8 cellular contexts compared by ENCODE assay signal in genomic region chr14:78959674-78960264, GRCh38.
A peak's percentile ranks its signal among the peaks of the same experiment; 100 is the strongest.
DNase-seq lines count a peak whose midpoint lies in the region; ATAC-seq and TF ChIP-seq lines count a peak whose summit lies in the region.

No MANE protein-coding gene starts in this region.

- no peak overlapping the region for H3K4me3 Mint-ChIP-seq in activated B cell treated with CpG ODN at 0.5 μM for 24 hours

- no peak overlapping the region for H3K9ac ChIP-seq in colonic mucosa (ENCODE audit: low read depth in 2 of 2, low read length in 2 of 2)

- H3K36me3 ChIP-seq in colonic mucosa, result no peaks in the 10 kb centered on the region
- no peaks in the 10 kb centered on the region for H3K36me3 ChIP-seq in left lung

- TF ChIP-seq CTCF in 22Rv1 (IDR thresholded peaks at IDR 0.05) (peak; percentile 92), GM12875 (IDR thresholded peaks at IDR 0.05; ENCODE audit: borderline replicate concordance, insufficient read depth, low read depth, low read length) (peak; percentile 81), activated B cell treated with CpG ODN at 0.5 μM for 24 hours (IDR thresholded peaks at IDR 0.05) (peak; percentile 32), colonic mucosa (IDR thresholded peaks at IDR 0.05) (peak; percentile 77), left lung (IDR thresholded peaks at IDR 0.05) (peak; percentile 82 to 84)

- H3K9me3 ChIP-seq in colonic mucosa (no peaks in the 10 kb centered on the region), left lung (no peaks in the 10 kb centered on the region)

- intact Hi-C loops in activated B cell treated with CpG ODN at 0.5 μM for 24 hours (cut with micrococcal nuclease) (loop anchor here (2.0 kb wide), 1 partner anchor 1891 kb away; no protein-coding TSS in a partner anchor), colonic mucosa (cut with DNase I) (no loop called here), left lung (cut with DNase I) (no loop called here)

- H3K4me1 ChIP-seq in colonic mucosa, result no peaks in the 10 kb centered on the region
- H3K4me1 ChIP-seq in left lung, result no peaks in the 10 kb centered on the region

- CTCF ChIA-PET in activated B cell treated with CpG ODN at 0.5 μM for 24 hours (lab: Charles Lee), result interaction anchor here (0.8 to 2.5 kb wide), 6 partner anchors 8 to 48 kb away, joined by 3 to 15 read pairs (median 6); no protein-coding TSS in a partner anchor

- H3K27ac Mint-ChIP-seq in activated B cell treated with CpG ODN at 0.5 μM for 24 hours, result no peak overlapping the region

- H3K4me3 ChIP-seq in GM12875 (ENCODE audit: low read depth, low read length) (no peak overlapping the region), colonic mucosa (no peak overlapping the region), left lung (no peak overlapping the region)

- H3K9me3 Mint-ChIP-seq in activated B cell treated with CpG ODN at 0.5 μM for 24 hours, result no peaks in the 10 kb centered on the region

- H3K27ac ChIP-seq in 22Rv1, result no peak overlapping the region
- H3K27ac ChIP-seq in colonic mucosa, result no peak overlapping the region
- no peak overlapping the region for H3K27ac ChIP-seq in left lung

- ATAC-seq in HG02981 (IDR thresholded peaks at IDR 0.05; ENCODE audit: unreplicated experiment) (peak; percentile 90), activated B cell treated with CpG ODN at 0.5 μM for 24 hours (ENCODE audit: low read depth) (no peak), left lung (peak; percentile 93)

- H3K4me1 Mint-ChIP-seq in activated B cell treated with CpG ODN at 0.5 μM for 24 hours, result peaks cover 2% of the 10 kb centered on the region

- DNase-seq in NCI-H2171 (lab: John Stamatoyannopoulos, UW) (peak; percentile 78), activated B cell treated with CpG ODN at 0.5 μM for 24 hours (no peak), colonic mucosa (peak; percentile 68), left lung (peak in 1 of 2 donors; percentile 54)
- DNase-seq in stimulated activated CD4-positive, alpha-beta T cell treated with anti-CD3 and anti-CD28 coated beads, Interleukin-4, amount 100 ng/mL, for 48 hours (ENCODE audit: low read depth in 2 of 2), result peak; percentile 32 to 38

- POLR2A ChIA-PET in activated B cell treated with CpG ODN at 0.5 μM for 24 hours (lab: Charles Lee), result no interaction called here

- H3K36me3 Mint-ChIP-seq in activated B cell treated with CpG ODN at 0.5 μM for 24 hours (ENCODE audit: low read depth), result no peaks in the 10 kb centered on the region

- no peaks in the 10 kb centered on the region for H3K27me3 ChIP-seq in colonic mucosa
- no peaks in the 10 kb centered on the region for H3K27me3 ChIP-seq in left lung

- H3K27me3 Mint-ChIP-seq in activated B cell treated with CpG ODN at 0.5 μM for 24 hours, result peaks cover 5% of the 10 kb centered on the region

Comparison
In these comparisons a context has a peak if more than half of its experiments do, and no peak if none do; other contexts are left out.
1. CTCF ChIP-seq: peak in every context shown above with its lines; median percentile 92 in 22Rv1; 83 in left lung; 81 in GM12875; 77 in colonic mucosa; 32 in activated B cell treated with CpG ODN at 0.5 μM for 24 hours.